In the genomic region with DNA sequence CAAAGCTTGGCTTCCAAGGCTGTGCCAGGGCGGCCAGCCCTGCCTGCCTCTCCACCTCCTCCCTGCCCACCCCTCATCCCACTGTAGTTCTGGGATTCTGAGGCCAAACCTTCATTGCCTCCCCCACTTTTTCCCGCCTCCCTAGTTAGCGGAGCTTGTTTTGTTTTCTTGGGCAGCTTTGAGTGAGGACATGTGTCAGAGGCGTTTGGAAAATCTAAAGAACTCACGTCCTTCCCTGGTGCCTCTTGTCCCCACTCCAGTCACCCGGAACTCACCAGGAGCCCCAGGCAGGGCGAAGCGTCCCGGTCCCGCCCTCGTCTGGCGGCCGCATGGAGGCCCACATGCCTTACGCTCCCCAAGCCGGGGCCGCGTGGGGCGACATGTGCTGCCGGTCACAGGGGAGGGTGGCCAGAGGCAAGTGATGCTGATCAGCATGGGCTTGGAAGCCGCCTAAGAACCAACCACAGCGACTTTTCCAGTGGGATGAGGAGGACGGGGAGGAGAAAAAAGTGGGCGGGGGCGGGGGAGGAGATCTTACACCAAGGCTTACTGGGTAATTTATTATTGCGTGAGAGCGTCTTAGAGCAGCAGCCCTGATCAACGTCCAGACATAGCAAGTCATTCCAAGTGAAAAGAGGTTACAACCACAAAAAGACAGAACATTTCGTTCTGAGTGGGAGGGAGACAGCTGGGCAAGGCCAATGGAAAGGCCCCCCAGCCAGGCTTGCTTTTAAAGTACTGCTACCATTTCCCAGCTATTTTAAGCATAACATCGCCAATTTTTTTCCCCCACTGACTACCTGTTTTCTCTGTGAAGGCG, we compare ENCODE assay signal across 8 cellular contexts. TPM values are rescaled to one million over a fixed set of nuclear protein-coding genes. Genes with fewer than 3 reads are reported as not detected.
DNase-seq lines count a peak whose midpoint lies in the region; ATAC-seq and TF ChIP-seq lines count a peak whose summit lies in the region.

No MANE protein-coding gene starts in this region.

- H3K4me3 Mint-ChIP-seq in activated T-helper 2 cell treated with anti-CD3 and anti-CD28 coated beads, Interferon-gamma antibody, Interleukin-2, Interleukin-4, amounts not matched to agents 10 μg/mL and 5 μg/mL and 100 μg/mL, durations not matched to agents 14 hours and 24 hours and 36 hours (ENCODE audit: low read depth): peak overlapping the region; percentile 90
- no peak overlapping the region for H3K4me3 Mint-ChIP-seq in neural progenitor cell

- ATAC-seq in HG02610 (IDR thresholded peaks at IDR 0.05; ENCODE audit: unreplicated experiment) (peak; percentile 32), upper lobe of right lung (peak; percentile 75), HG03280 (IDR thresholded peaks at IDR 0.05; ENCODE audit: unreplicated experiment) (no peak)

- no peaks in the 10 kb centered on the region for H3K9me3 Mint-ChIP-seq in activated T-helper 2 cell treated with anti-CD3 and anti-CD28 coated beads, Interferon-gamma antibody, Interleukin-2, Interleukin-4, amounts not matched to agents 10 μg/mL and 5 μg/mL and 100 μg/mL, durations not matched to agents 14 hours and 24 hours and 36 hours
- H3K9me3 Mint-ChIP-seq in neural progenitor cell: peaks cover 2% of the 10 kb centered on the region

- TF ChIP-seq CTCF in fibroblast of mammary gland (conservative IDR thresholded peaks at IDR 0.05; ENCODE audit: control insufficient read depth, insufficient read depth, low read depth, low read length) (no peak), neural progenitor cell (IDR thresholded peaks at IDR 0.05) (no peak), upper lobe of right lung (IDR thresholded peaks at IDR 0.05) (no peak)

- H3K4me1 Mint-ChIP-seq in activated T-helper 2 cell treated with anti-CD3 and anti-CD28 coated beads, Interferon-gamma antibody, Interleukin-2, Interleukin-4, amounts not matched to agents 10 μg/mL and 5 μg/mL and 100 μg/mL, durations not matched to agents 14 hours and 24 hours and 36 hours (ENCODE audit: low read depth): peaks cover 58% of the 10 kb centered on the region
- H3K4me1 Mint-ChIP-seq in neural progenitor cell: peaks cover 51% of the 10 kb centered on the region

- peaks cover 5% of the 10 kb centered on the region for H3K36me3 Mint-ChIP-seq in activated T-helper 2 cell treated with anti-CD3 and anti-CD28 coated beads, Interferon-gamma antibody, Interleukin-2, Interleukin-4, amounts not matched to agents 10 μg/mL and 5 μg/mL and 100 μg/mL, durations not matched to agents 14 hours and 24 hours and 36 hours (ENCODE audit: low read depth)
- no peaks in the 10 kb centered on the region for H3K36me3 Mint-ChIP-seq in neural progenitor cell

- no peaks in the 10 kb centered on the region for H3K27me3 Mint-ChIP-seq in activated T-helper 2 cell treated with anti-CD3 and anti-CD28 coated beads, Interferon-gamma antibody, Interleukin-2, Interleukin-4, amounts not matched to agents 10 μg/mL and 5 μg/mL and 100 μg/mL, durations not matched to agents 14 hours and 24 hours and 36 hours (ENCODE audit: low read depth)
- H3K27me3 Mint-ChIP-seq in neural progenitor cell (ENCODE audit: insufficient read depth, low read depth): peaks cover 18% of the 10 kb centered on the region

- H3K27me3 ChIP-seq in neural progenitor cell: no peaks in the 10 kb centered on the region
- H3K27me3 ChIP-seq in upper lobe of right lung: no peaks in the 10 kb centered on the region

- H3K4me3 ChIP-seq in fibroblast of mammary gland (ENCODE audit: control insufficient read depth, low read depth, low read length) (peak overlapping the region; percentile 81), neural progenitor cell (no peak overlapping the region), upper lobe of right lung (peak overlapping the region; percentile 60)

- H3K9ac ChIP-seq in neural progenitor cell: no peak overlapping the region

- H2AFZ ChIP-seq in neural progenitor cell (replicated peaks): no peak overlapping the region

- no peak overlapping the region for H3K4me2 ChIP-seq in neural progenitor cell

- intact Hi-C loops in activated T-helper 2 cell treated with anti-CD3 and anti-CD28 coated beads, Interferon-gamma antibody, Interleukin-2, Interleukin-4, amounts not matched to agents 10 μg/mL and 5 μg/mL and 100 μg/mL, durations not matched to agents 14 hours and 24 hours and 36 hours (cut with micrococcal nuclease): loop anchor here (2.0 kb wide), 1 partner anchor 150 kb away; no protein-coding TSS in a partner anchor
- intact Hi-C loops in upper lobe of right lung (cut with DNase I): loop anchor here (5.0 kb wide), 1 partner anchor 36 kb away; no protein-coding TSS in a partner anchor

- no peaks in the 10 kb centered on the region for H4K20me1 ChIP-seq in neural progenitor cell (ENCODE audit: low read depth)

- H3F3A ChIP-seq in neural progenitor cell (ENCODE audit: low read depth): peaks cover 14% of the 10 kb centered on the region

- no peaks in the 10 kb centered on the region for H3K79me2 ChIP-seq in neural progenitor cell (ENCODE audit: low read depth)

- H3K27ac ChIP-seq in neural progenitor cell (no peak overlapping the region), upper lobe of right lung (peak overlapping the region; percentile 98)

- H3K36me3 ChIP-seq in neural progenitor cell (no peaks in the 10 kb centered on the region), upper lobe of right lung (no peaks in the 10 kb centered on the region)

- no peaks in the 10 kb centered on the region for H3K9me3 ChIP-seq in neural progenitor cell (ENCODE audit: low read depth)
- H3K9me3 ChIP-seq in upper lobe of right lung: no peaks in the 10 kb centered on the region

- DNase-seq in CMK (ENCODE audit: low read depth): peak; percentile 70
- DNase-seq in activated T-helper 2 cell treated with anti-CD3 and anti-CD28 coated beads, Interferon-gamma antibody, Interleukin-2, Interleukin-4, amounts not matched to agents 10 μg/mL and 5 μg/mL and 100 μg/mL, durations not matched to agents 14 hours and 24 hours and 36 hours (ENCODE audit: low spot score): peak; percentile 38
- peak; percentile 97 for DNase-seq in fibroblast of mammary gland (ENCODE audit: low read depth)
- no peak for DNase-seq in neural progenitor cell (ENCODE audit: low spot score)
- peak; percentile 95 for DNase-seq in upper lobe of right lung

- peak overlapping the region; percentile 99 for H3K27ac Mint-ChIP-seq in activated T-helper 2 cell treated with anti-CD3 and anti-CD28 coated beads, Interferon-gamma antibody, Interleukin-2, Interleukin-4, amounts not matched to agents 10 μg/mL and 5 μg/mL and 100 μg/mL, durations not matched to agents 14 hours and 24 hours and 36 hours
- peak overlapping the region; percentile 43 for H3K27ac Mint-ChIP-seq in neural progenitor cell

- H3K4me1 ChIP-seq in neural progenitor cell (no peaks in the 10 kb centered on the region), upper lobe of right lung (peaks cover 23% of the 10 kb centered on the region)

TF ChIP-seq in PFSK-1, 5 proteins besides CTCF, POLR2A, EP300 and RAD21:
- TF ChIP-seq TAF1 (IDR thresholded peaks at IDR 0.05; ENCODE audit: borderline replicate concordance, insufficient read depth, low read length): no peak
- TF ChIP-seq POLR2AphosphoS5 (IDR thresholded peaks at IDR 0.05; ENCODE audit: low read depth, low read length): peak; percentile 48

RNA-seq across cellular contexts. Expression of gene PRPS1, which starts 48.5 kb away (rescaled TPM):
- polyA plus RNA-seq in PFSK-1 (2012; ENCODE audit: insufficient read length, low read depth): 37.4 TPM
- 94.4 and 94.5 TPM in 2 replicates for total RNA-seq in activated T-helper 2 cell treated with anti-CD3 and anti-CD28 coated beads, Interferon-gamma antibody, Interleukin-2, Interleukin-4, amounts not matched to agents 10 μg/mL and 5 μg/mL and 100 μg/mL, durations not matched to agents 14 hours and 24 hours and 36 hours
- total RNA-seq in neural progenitor cell (ENCODE audit: low replicate concordance) (177 and 264 TPM in 2 replicates), upper lobe of right lung (25.6 TPM)
